ENCODE assay signal across 13 cellular contexts in the genomic region with DNA sequence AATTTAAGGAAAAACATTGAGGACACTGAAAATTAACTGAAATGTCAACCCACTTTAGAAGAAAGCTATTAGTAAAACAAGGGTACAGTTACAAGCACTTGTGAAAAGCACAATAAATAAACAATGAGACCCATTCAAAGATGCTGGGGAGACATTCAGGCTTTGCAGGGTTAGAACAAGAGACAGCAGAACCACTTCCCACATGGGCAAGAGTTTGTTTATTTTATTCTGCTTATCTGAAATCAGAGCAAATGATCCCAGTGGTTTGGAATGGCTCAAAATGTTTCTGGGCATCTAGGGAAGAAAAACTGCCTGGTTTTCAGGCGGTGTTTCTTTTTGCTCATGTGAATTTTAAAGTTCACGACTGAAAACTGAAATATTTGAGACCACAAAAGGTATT. TPM values are rescaled to one million over a fixed set of nuclear protein-coding genes. Genes with fewer than 3 reads are reported as not detected.
DNase-seq lines count a peak whose midpoint lies in the region; ATAC-seq, FAIRE-seq and TF ChIP-seq lines count a peak whose summit lies in the region.
"Had no signal": no experiment of that assay in that cellular context is flagged by ENCODE, and none has a peak within 500 bp of the region (broad histone marks: within the 10 kb centered on the region; RNA-seq: fewer than 3 reads in every experiment).

No MANE protein-coding gene starts in this region.

- TF ChIP-seq CTCF in nephron progenitor cell (IDR thresholded peaks at IDR 0.05) (no peak), coronary artery (IDR thresholded peaks at IDR 0.05) (no peak), BE2C (IDR thresholded peaks at IDR 0.05; ENCODE audit: low read depth, low read length) (no peak)

- DNase-seq in GM19239 (ENCODE audit: insufficient read length, low spot score): no peak
- peak; percentile 15 for DNase-seq in NCI-H69 (lab: John Stamatoyannopoulos, UW)
- DNase-seq in dedifferentiated amniotic fluid mesenchymal stem cell (ENCODE audit: extremely low spot score): peak; percentile 65
- DNase-seq in nephron progenitor cell: no peak
- DNase-seq in activated CD8-positive, alpha-beta memory T cell treated with anti-CD3 and anti-CD28 coated beads, Interleukin-2, amount 10 ng/mL, durations not matched to agents 7 days and 5 days: no peak
- no peak for DNase-seq in coronary artery (ENCODE audit: low spot score)
- no peak for DNase-seq in activated gamma-delta T cell treated with Interleukin-2 at 50 U/mL for 16 hours
- no peak for DNase-seq in BE2C
- DNase-seq: aorta, left ventricle myocardium superior had no signal

- peaks cover 12% of the 10 kb centered on the region for H3K4me1 ChIP-seq in BE2C

- H3K4me3 ChIP-seq in coronary artery: no peak overlapping the region
- no peak overlapping the region for H3K4me3 ChIP-seq in BE2C (ENCODE audit: low read depth, low read length)
- H3K4me3 ChIP-seq: K562 had no signal

- H3K27me3 ChIP-seq in BE2C: no peaks in the 10 kb centered on the region

- no peaks in the 10 kb centered on the region for H3K36me3 Mint-ChIP-seq in nephron progenitor cell (ENCODE audit: low read depth)
- peaks cover 2% of the 10 kb centered on the region for H3K36me3 Mint-ChIP-seq in activated CD8-positive, alpha-beta memory T cell treated with anti-CD3 and anti-CD28 coated beads, Interleukin-2, amount 10 ng/mL, durations not matched to agents 7 days and 5 days

- H3K9me3 ChIP-seq in BE2C: no peaks in the 10 kb centered on the region

- peaks cover 25% of the 10 kb centered on the region for H3K4me1 Mint-ChIP-seq in nephron progenitor cell
- peaks cover 21% of the 10 kb centered on the region for H3K4me1 Mint-ChIP-seq in activated CD8-positive, alpha-beta memory T cell treated with anti-CD3 and anti-CD28 coated beads, Interleukin-2, amount 10 ng/mL, durations not matched to agents 7 days and 5 days

- no peak overlapping the region for H3K27ac Mint-ChIP-seq in nephron progenitor cell
- no peak overlapping the region for H3K27ac Mint-ChIP-seq in activated CD8-positive, alpha-beta memory T cell treated with anti-CD3 and anti-CD28 coated beads, Interleukin-2, amount 10 ng/mL, durations not matched to agents 7 days and 5 days

- H3K36me3 ChIP-seq in BE2C: no peaks in the 10 kb centered on the region

- CTCF ChIA-PET in activated CD8-positive, alpha-beta memory T cell treated with anti-CD3 and anti-CD28 coated beads, Interleukin-2, amount 10 ng/mL, durations not matched to agents 7 days and 5 days (lab: Charles Lee): no interaction called here

- H3K27ac ChIP-seq in coronary artery: peak overlapping the region in 1 of 2 donors; percentile 12

- no peaks in the 10 kb centered on the region for H3K9me3 Mint-ChIP-seq in nephron progenitor cell
- no peaks in the 10 kb centered on the region for H3K9me3 Mint-ChIP-seq in activated CD8-positive, alpha-beta memory T cell treated with anti-CD3 and anti-CD28 coated beads, Interleukin-2, amount 10 ng/mL, durations not matched to agents 7 days and 5 days (ENCODE audit: low read depth)

- peak overlapping the region; percentile 15 for H3K4me3 Mint-ChIP-seq in nephron progenitor cell
- H3K4me3 Mint-ChIP-seq in activated CD8-positive, alpha-beta memory T cell treated with anti-CD3 and anti-CD28 coated beads, Interleukin-2, amount 10 ng/mL, durations not matched to agents 7 days and 5 days: no peak overlapping the region

- ATAC-seq in activated CD8-positive, alpha-beta memory T cell treated with anti-CD3 and anti-CD28 coated beads, Interleukin-2, amount 10 ng/mL, durations not matched to agents 7 days and 5 days: no peak
- ATAC-seq: esophagus mucosa, K562, left ventricle myocardium superior had no signal

- no peaks in the 10 kb centered on the region for H3K27me3 Mint-ChIP-seq in nephron progenitor cell (ENCODE audit: low read depth, poor library complexity)
- no peaks in the 10 kb centered on the region for H3K27me3 Mint-ChIP-seq in activated CD8-positive, alpha-beta memory T cell treated with anti-CD3 and anti-CD28 coated beads, Interleukin-2, amount 10 ng/mL, durations not matched to agents 7 days and 5 days

- FAIRE-seq in GM19239 (lab: Jason Lieb, UNC): peak; percentile 49
- FAIRE-seq: GM12892, K562 had no signal

RNA-seq across cellular contexts. Expression of a gene that starts 42.4 kb away (rescaled TPM):
- total RNA-seq in activated CD8-positive, alpha-beta memory T cell treated with anti-CD3 and anti-CD28 coated beads, Interleukin-2, amount 10 ng/mL, durations not matched to agents 7 days and 5 days: 10 to 100 TPM; 30.4 to 50.9 TPM
- polyA plus RNA-seq in BE2C (2012; ENCODE audit: insufficient read depth, insufficient read length, low read depth): 29.6 TPM

Comparison
In these comparisons a context has a peak if more than half of its experiments do, and no peak if none do; other contexts are left out.
1. DNase-seq: peak in NCI-H69 (single experiment) and dedifferentiated amniotic fluid mesenchymal stem cell (single experiment); none in GM19239 (single experiment), nephron progenitor cell (single experiment), activated CD8-positive, alpha-beta memory T cell treated with anti-CD3 and anti-CD28 coated beads, Interleukin-2, amount 10 ng/mL, durations not matched to agents 7 days and 5 days (single experiment), coronary artery (single experiment), activated gamma-delta T cell treated with Interleukin-2 at 50 U/mL for 16 hours (single experiment) and BE2C (single experiment).